8 cellular contexts compared by ENCODE assay signal in the genomic region with DNA sequence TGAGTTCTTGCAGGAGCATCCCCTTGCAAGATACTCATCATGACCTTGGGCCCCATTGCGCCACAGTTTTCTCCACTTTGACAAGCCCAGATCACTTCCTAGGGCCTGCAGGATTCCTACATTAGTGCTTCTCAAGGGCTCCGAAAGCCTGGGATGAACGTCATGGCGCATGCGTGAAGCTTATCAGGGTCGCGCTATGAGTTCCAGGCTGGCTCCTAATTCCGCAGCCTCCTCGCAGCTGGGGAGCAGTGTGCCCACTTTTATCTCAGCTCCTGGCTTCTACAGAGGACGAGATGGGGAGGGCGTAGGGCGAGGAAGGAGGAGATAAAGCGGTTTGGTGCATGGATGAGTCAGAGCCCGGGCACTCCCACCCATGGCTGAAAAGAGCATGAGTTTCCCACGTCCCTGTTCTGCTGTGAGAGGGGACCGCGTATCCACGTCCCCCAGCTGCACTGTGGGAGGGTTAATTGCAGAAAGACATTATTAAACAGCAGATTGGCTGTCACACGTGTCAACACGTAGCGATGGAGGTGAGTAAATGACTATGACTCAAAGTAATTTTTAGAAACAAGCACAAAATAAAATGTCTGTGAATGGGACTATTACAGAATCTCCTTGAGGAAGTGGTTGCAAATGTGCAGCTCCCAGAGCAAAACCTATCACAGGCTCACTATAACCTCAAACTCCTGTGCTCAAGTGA.
DNase-seq lines count a peak whose midpoint lies in the region; ATAC-seq and TF ChIP-seq lines count a peak whose summit lies in the region.

No MANE protein-coding gene starts in this region.

- in situ Hi-C loops in KBM-7 (cut with MboI; ENCODE audit: low pct_unique_long_range_greater_than_20kb, low sequenced_read_pairs) = no loop called here

- WGBS in lung, 2 donors = 48 to 60% methylated on average over 21 of the region's 21 CpGs

- peaks cover 0 to 2% of the 10 kb centered on the region in 2 donors for H3K4me1 ChIP-seq in lung (ENCODE audit: control insufficient read depth in 2 of 2, insufficient read depth in 2 of 2, low read length in 2 of 2)

- POLR2A ChIA-PET in AG04450 (lab: Yijun Ruan, JAX) = no interaction called here

- H3K4me3 ChIP-seq in AG04450 (ENCODE audit: low read depth, low read length) (peak overlapping the region; percentile 35), lung (no peak overlapping the region)

- no peak for DNase-seq in AG04450 (ENCODE audit: low read depth, low spot score)
- peak; percentile 55 for DNase-seq in KBM-7
- DNase-seq in astrocyte of the hippocampus (ENCODE audit: low read depth, low spot score) = peak; percentile 41
- DNase-seq in lung (ENCODE audit: low spot score) = no peak
- DNase-seq in HuH-7 (ENCODE audit: low spot score) = no peak
- DNase-seq in activated CD8-positive, alpha-beta memory T cell treated with anti-CD3 and anti-CD28 coated beads, Interleukin-2, amount 50 U/mL, for 48 hours = no peak

- CTCF ChIA-PET in AG04450 (lab: Charles Lee) = interaction anchor here (0.6 kb wide), 1 partner anchor 17 kb away, joined by 4 read pairs; no protein-coding TSS in a partner anchor

- TF ChIP-seq CTCF in AG04450 (IDR thresholded peaks at IDR 0.05; ENCODE audit: low read depth, low read length) = no peak
- no peak for TF ChIP-seq CTCF in lung (IDR thresholded peaks at IDR 0.05; ENCODE audit: control extremely low read depth, extremely low read depth)

- no peaks in the 10 kb centered on the region for H3K36me3 ChIP-seq in lung (ENCODE audit: control insufficient read depth in 2 of 2, insufficient read depth in 2 of 2, low read length in 2 of 2)

- H3K27ac ChIP-seq in AG04450 (ENCODE audit: low read depth, low read length) = no peak overlapping the region
- H3K27ac ChIP-seq in lung (ENCODE audit: low read depth in 1 of 2, low read length in 1 of 2) = peak overlapping the region in 1 of 2 donors; percentile 70

- ATAC-seq in lung (ENCODE audit: insufficient read depth, low FRiP score) (peak; percentile 52), HG02840 (IDR thresholded peaks at IDR 0.05; ENCODE audit: low FRiP score, unreplicated experiment) (no peak), GM18502 (IDR thresholded peaks at IDR 0.05; ENCODE audit: poor library complexity, unreplicated experiment) (no peak)

- H3K27me3 ChIP-seq in AG04450 (ENCODE audit: control insufficient read depth, insufficient read depth, low read length) (no peaks in the 10 kb centered on the region), lung (ENCODE audit: control insufficient read depth, insufficient read depth) (no peaks in the 10 kb centered on the region)

- H3K9me3 ChIP-seq in AG04450 (ENCODE audit: control insufficient read depth, insufficient read depth, low read length) (no peaks in the 10 kb centered on the region), lung (ENCODE audit: control insufficient read depth in 2 of 2, insufficient read depth in 1 of 2, low read length in 1 of 2) (no peaks in the 10 kb centered on the region)

Comparison
In these comparisons a context has a peak if more than half of its experiments do, and no peak if none do; other contexts are left out.
1. DNase-seq: peak in KBM-7 (single experiment) and astrocyte of the hippocampus (single experiment); none in AG04450 (single experiment), lung (single experiment), HuH-7 (single experiment) and activated CD8-positive, alpha-beta memory T cell treated with anti-CD3 and anti-CD28 coated beads, Interleukin-2, amount 50 U/mL, for 48 hours (single experiment).